Comparison of ENCODE assay signal across 23 cellular contexts in the genomic region with DNA sequence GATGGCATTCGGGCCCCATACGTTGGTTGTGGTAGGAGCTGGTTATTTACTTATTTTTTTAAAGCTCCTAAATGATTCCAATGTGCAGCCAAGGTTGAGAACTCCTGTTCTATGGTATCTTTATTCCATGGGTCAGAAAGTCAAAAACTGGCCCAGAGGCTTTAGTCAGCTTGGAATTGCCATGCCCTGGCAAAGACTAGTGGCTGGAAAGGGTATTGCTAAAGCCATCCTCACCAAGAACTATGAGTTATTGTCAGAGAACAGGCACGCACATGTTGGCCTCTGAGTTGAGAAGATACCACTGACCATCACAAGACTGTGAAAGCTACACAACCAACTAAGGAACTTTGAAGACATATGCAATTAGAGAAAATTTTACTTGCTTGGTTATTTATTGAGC. TPM values are rescaled to one million over a fixed set of nuclear protein-coding genes. Genes with fewer than 3 reads are reported as not detected.
A peak's percentile ranks its signal among the peaks of the same experiment; 100 is the strongest.
DNase-seq lines count a peak whose midpoint lies in the region; ATAC-seq and TF ChIP-seq lines count a peak whose summit lies in the region.
"Had no signal": no experiment of that assay in that cellular context is flagged by ENCODE, and none has a peak within 500 bp of the region (broad histone marks: within the 10 kb centered on the region; RNA-seq: fewer than 3 reads in every experiment).

No MANE protein-coding gene starts in this region.

- H3K36me3 Mint-ChIP-seq in type B pancreatic cell: no peaks in the 10 kb centered on the region
- H3K36me3 Mint-ChIP-seq: activated naive CD8-positive, alpha-beta T cell treated with anti-CD3 and anti-CD28 coated beads, Interleukin-2, amount 10 ng/mL, durations not matched to agents 7 days and 5 days; CD4-positive, alpha-beta memory T cell; stimulated activated naive B cell treated with anti-CD40 and anti-IgM and Interleukin-4, amounts not matched to agents 10 μg/mL and 1 μg/mL and 100 μg/mL, for 72 hours had no signal

- peak; percentile 11 for DNase-seq in NCI-H82 (lab: John Stamatoyannopoulos, UW)
- DNase-seq in NCI-H82 treated with DMSO at 0.1 percent for 48 hours (lab: John Stamatoyannopoulos, UW; ENCODE audit: unreplicated experiment): no peak
- peak; percentile 16 for DNase-seq in NAMALWA (ENCODE audit: low spot score)
- no peak for DNase-seq in epithelial cell of proximal tubule (ENCODE audit: low read depth)
- no peak for DNase-seq in type B pancreatic cell (ENCODE audit: extremely low spot score, unreplicated experiment)
- DNase-seq in NCI-H146 treated with DMSO at 0.1 percent for 48 hours (lab: John Stamatoyannopoulos, UW; ENCODE audit: unreplicated experiment): no peak
- DNase-seq: activated CD4-positive, alpha-beta T cell treated with anti-CD3 and anti-CD28 coated beads, Interleukin-2, amount 50 U/mL, for 1 hour; activated naive CD8-positive, alpha-beta T cell treated with anti-CD3 and anti-CD28 coated beads, Interleukin-2, amount 10 ng/mL, durations not matched to agents 7 days and 5 days; activated T-cell treated with anti-CD3 and anti-CD28 coated beads, Interleukin-2, amount 50 U/mL, for 24 hours; CD4-positive, alpha-beta memory T cell; effector CD4-positive, alpha-beta T cell; NCI-H2029 treated with DMSO at 0.1 percent for 48 hours; NCI-H524; stimulated activated CD4-positive, alpha-beta T cell treated with anti-CD3 and anti-CD28 coated beads, Interleukin-12 subunit alpha, Interleukin-12 subunit beta, amount 100 ng/mL, for 4 hours; stimulated activated naive B cell treated with anti-CD40 and anti-IgM and Interleukin-4, amounts not matched to agents 10 μg/mL and 1 μg/mL and 100 μg/mL, for 72 hours had no signal

- H3K27ac Mint-ChIP-seq in type B pancreatic cell: no peak overlapping the region
- H3K27ac Mint-ChIP-seq: activated naive CD8-positive, alpha-beta T cell treated with anti-CD3 and anti-CD28 coated beads, Interleukin-2, amount 10 ng/mL, durations not matched to agents 7 days and 5 days; activated T-cell treated with anti-CD3 and anti-CD28 coated beads, Interleukin-2, amount 50 U/mL, for 24 hours; CD4-positive, alpha-beta memory T cell; stimulated activated naive B cell treated with anti-CD40 and anti-IgM and Interleukin-4, amounts not matched to agents 10 μg/mL and 1 μg/mL and 100 μg/mL, for 72 hours had no signal

- H3K9me3 Mint-ChIP-seq in type B pancreatic cell: no peaks in the 10 kb centered on the region
- H3K9me3 Mint-ChIP-seq: activated naive CD8-positive, alpha-beta T cell treated with anti-CD3 and anti-CD28 coated beads, Interleukin-2, amount 10 ng/mL, durations not matched to agents 7 days and 5 days; activated T-cell treated with anti-CD3 and anti-CD28 coated beads, Interleukin-2, amount 50 U/mL, for 24 hours; CD4-positive, alpha-beta memory T cell had no signal

- TF ChIP-seq CTCF in epithelial cell of proximal tubule (conservative IDR thresholded peaks at IDR 0.05; ENCODE audit: low read depth, low read length) (peak; percentile 26), type B pancreatic cell (conservative IDR thresholded peaks at IDR 0.05) (peak; percentile 53)

- H3K4me1 Mint-ChIP-seq in type B pancreatic cell (ENCODE audit: unreplicated experiment): peaks cover 5% of the 10 kb centered on the region
- H3K4me1 Mint-ChIP-seq: activated naive CD8-positive, alpha-beta T cell treated with anti-CD3 and anti-CD28 coated beads, Interleukin-2, amount 10 ng/mL, durations not matched to agents 7 days and 5 days; CD4-positive, alpha-beta memory T cell; stimulated activated naive B cell treated with anti-CD40 and anti-IgM and Interleukin-4, amounts not matched to agents 10 μg/mL and 1 μg/mL and 100 μg/mL, for 72 hours had no signal

- ATAC-seq in HG03095 (IDR thresholded peaks at IDR 0.05; ENCODE audit: unreplicated experiment) (no peak), GM18873 (IDR thresholded peaks at IDR 0.05; ENCODE audit: low FRiP score, unreplicated experiment) (no peak)
- ATAC-seq: stimulated activated naive B cell treated with anti-CD40 and anti-IgM and Interleukin-4, amounts not matched to agents 10 μg/mL and 1 μg/mL and 100 μg/mL, for 72 hours had no signal

- H3K4me3 ChIP-seq in epithelial cell of proximal tubule (ENCODE audit: low read depth, low read length): no peak overlapping the region
- H3K4me3 ChIP-seq: tibial nerve had no signal

- no peaks in the 10 kb centered on the region for H3K27me3 Mint-ChIP-seq in type B pancreatic cell

- no peak overlapping the region for H3K4me3 Mint-ChIP-seq in type B pancreatic cell
- H3K4me3 Mint-ChIP-seq: activated naive CD8-positive, alpha-beta T cell treated with anti-CD3 and anti-CD28 coated beads, Interleukin-2, amount 10 ng/mL, durations not matched to agents 7 days and 5 days; activated T-cell treated with anti-CD3 and anti-CD28 coated beads, Interleukin-2, amount 50 U/mL, for 24 hours; CD4-positive, alpha-beta memory T cell; stimulated activated naive B cell treated with anti-CD40 and anti-IgM and Interleukin-4, amounts not matched to agents 10 μg/mL and 1 μg/mL and 100 μg/mL, for 72 hours had no signal

RNA-seq across cellular contexts. Expression of a gene that starts 47.9 kb away (rescaled TPM):
- total RNA-seq in epithelial cell of proximal tubule (0.23 and 0.29 TPM in 2 replicates), type B pancreatic cell (ENCODE audit: low replicate concordance) (0.14 TPM in 1 of 2 replicates, not detected in the other)
- total RNA-seq: activated naive CD8-positive, alpha-beta T cell treated with anti-CD3 and anti-CD28 coated beads, Interleukin-2, amount 10 ng/mL, durations not matched to agents 7 days and 5 days; cardiac septum; CD4-positive, alpha-beta memory T cell; fibroblast of villous mesenchyme; lower leg skin; M059J; posterior vena cava; tibial nerve had no signal

Comparison
In these comparisons a context has a peak if more than half of its experiments do, and no peak if none do; other contexts are left out.
1. DNase-seq: peak in NCI-H82 (single experiment) and NAMALWA (single experiment); none in NCI-H82 treated with DMSO at 0.1 percent for 48 hours (single experiment), epithelial cell of proximal tubule (single experiment), type B pancreatic cell (single experiment) and NCI-H146 treated with DMSO at 0.1 percent for 48 hours (single experiment).